In the genomic region with DNA sequence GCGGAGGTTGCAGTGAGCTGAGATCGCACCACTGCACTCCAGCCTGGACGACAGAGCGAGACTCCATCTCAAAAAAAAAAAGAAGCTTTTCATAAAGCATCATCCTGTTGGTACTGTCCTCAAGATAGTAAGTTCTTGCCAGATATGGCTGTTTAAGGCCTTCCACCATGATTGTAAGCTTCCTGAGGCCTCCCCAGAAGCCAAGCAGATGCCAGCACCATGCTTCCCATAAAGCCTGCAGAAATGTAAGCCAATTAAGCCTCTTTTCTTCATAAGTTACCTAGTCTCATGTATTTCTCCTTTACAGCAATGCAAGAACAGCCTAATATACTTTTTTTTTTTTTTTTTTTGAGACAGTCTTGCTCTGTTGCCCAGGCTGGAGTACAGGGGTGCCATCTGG, we compare ENCODE assay signal across 6 cellular contexts. TPM values are rescaled to one million over a fixed set of nuclear protein-coding genes. Genes with fewer than 3 reads are reported as not detected.
DNase-seq lines count a peak whose midpoint lies in the region; ATAC-seq, FAIRE-seq and TF ChIP-seq lines count a peak whose summit lies in the region.
"Not testable (repeated sequence)": the region's sequence is repeated elsewhere in the genome, so short reads cannot be mapped to it uniquely, and the experiment has no call there.

No MANE protein-coding gene starts in this region.

- not testable (repeated sequence) for H3K9me1 ChIP-seq in K562 (ENCODE audit: control insufficient read depth, insufficient read depth, low read length)

- H3K4me3 ChIP-seq in HEK293 (ENCODE audit: low read depth, low read length); K562: not testable (repeated sequence)

- H3K4me1 ChIP-seq in HEK293 (ENCODE audit: control insufficient read depth, insufficient read depth, low read length); K562 (replicated peaks in 1 of 2; ENCODE audit: control insufficient read depth in 2 of 2, insufficient read depth in 2 of 2, low read length in 2 of 2): not testable (repeated sequence)

- peaks cover 40% of the 10 kb centered on the region for H3K36me3 Mint-ChIP-seq in activated CD4-positive, alpha-beta memory T cell treated with anti-CD3 and anti-CD28 coated beads for 36 hours
- H3K36me3 Mint-ChIP-seq in activated T-cell treated with anti-CD3 and anti-CD28 coated beads, Interleukin-2, amount 50 U/mL, for 72 hours (ENCODE audit: insufficient read depth in 2 of 2) = peaks cover 12 to 41% of the 10 kb centered on the region in 2 donors
- peaks cover 0 to 38% of the 10 kb centered on the region in 2 donors for H3K36me3 Mint-ChIP-seq in activated naive CD4-positive, alpha-beta T cell treated with anti-CD3 and anti-CD28 coated beads, Interleukin-2, amount 50 U/mL, for 72 hours
- H3K36me3 Mint-ChIP-seq in nephron progenitor cell (ENCODE audit: low read depth) = peaks cover 63% of the 10 kb centered on the region

- H3K27ac Mint-ChIP-seq in activated CD4-positive, alpha-beta memory T cell treated with anti-CD3 and anti-CD28 coated beads for 36 hours = peak overlapping the region; percentile 60
- H3K27ac Mint-ChIP-seq in activated T-cell treated with anti-CD3 and anti-CD28 coated beads, Interleukin-2, amount 50 U/mL, for 72 hours = peak overlapping the region; percentile 51
- peak overlapping the region; percentile 7 to 50 for H3K27ac Mint-ChIP-seq in activated naive CD4-positive, alpha-beta T cell treated with anti-CD3 and anti-CD28 coated beads, Interleukin-2, amount 50 U/mL, for 72 hours
- peak overlapping the region; percentile 98 for H3K27ac Mint-ChIP-seq in nephron progenitor cell

- H3K79me2 ChIP-seq in K562 (ENCODE audit: control insufficient read depth, insufficient read depth, low read length) = not testable (repeated sequence)

- intact Hi-C loops in activated CD4-positive, alpha-beta memory T cell treated with anti-CD3 and anti-CD28 coated beads for 36 hours (cut with micrococcal nuclease); K562 (cut with micrococcal nuclease): not testable (repeated sequence)

- 100% methylated on average over 2 of the region's 4 CpGs for WGBS in K562 (ENCODE audit: insufficient coverage, low coverage, missing lambda C conversion rate)

- H3K9me3 ChIP-seq in HEK293 (ENCODE audit: control insufficient read depth, insufficient read depth, low read depth, low read length); K562 (replicated peaks; ENCODE audit: control insufficient read depth, insufficient read depth, low read depth, low read length): not testable (repeated sequence)

- peaks cover 28% of the 10 kb centered on the region for H3K4me1 Mint-ChIP-seq in activated CD4-positive, alpha-beta memory T cell treated with anti-CD3 and anti-CD28 coated beads for 36 hours (ENCODE audit: low read depth)
- H3K4me1 Mint-ChIP-seq in activated T-cell treated with anti-CD3 and anti-CD28 coated beads, Interleukin-2, amount 50 U/mL, for 72 hours (ENCODE audit: low read depth) = peaks cover 18% of the 10 kb centered on the region
- H3K4me1 Mint-ChIP-seq in nephron progenitor cell = peaks cover 49% of the 10 kb centered on the region

- H3K36me3 ChIP-seq in HEK293 (ENCODE audit: control insufficient read depth in 2 of 2, insufficient read depth in 1 of 2, low read length in 2 of 2) = peaks cover 43 to 88% of the 10 kb centered on the region in 2 experiments
- H3K36me3 ChIP-seq in K562 (ENCODE audit: control insufficient read depth, insufficient read depth, low read length) = peaks cover 92% of the 10 kb centered on the region

- POLR2A ChIA-PET in HEK293 (lab: Yijun Ruan, JAX); activated CD4-positive, alpha-beta memory T cell treated with anti-CD3 and anti-CD28 coated beads for 36 hours (lab: Charles Lee): not testable (repeated sequence)
- POLR2A ChIA-PET in K562 (lab: Yijun Ruan, JAX) = interaction anchor here (2.3 kb wide), 1 partner anchor 11 kb away, joined by 15 read pairs; no protein-coding TSS in a partner anchor

- ATAC-seq in activated T-cell treated with anti-CD3 and anti-CD28 coated beads, Interleukin-2, amount 50 U/mL, for 72 hours (replicated peaks in 1 of 2); activated naive CD4-positive, alpha-beta T cell treated with anti-CD3 and anti-CD28 coated beads, Interleukin-2, amount 50 U/mL, for 72 hours; K562: not testable (repeated sequence)

- not testable (repeated sequence) for H3K27me3 Mint-ChIP-seq in activated CD4-positive, alpha-beta memory T cell treated with anti-CD3 and anti-CD28 coated beads for 36 hours; activated T-cell treated with anti-CD3 and anti-CD28 coated beads, Interleukin-2, amount 50 U/mL, for 72 hours (ENCODE audit: low read depth); nephron progenitor cell (ENCODE audit: low read depth, poor library complexity)

- H3K4me3 Mint-ChIP-seq in activated CD4-positive, alpha-beta memory T cell treated with anti-CD3 and anti-CD28 coated beads for 36 hours; activated T-cell treated with anti-CD3 and anti-CD28 coated beads, Interleukin-2, amount 50 U/mL, for 72 hours; nephron progenitor cell: not testable (repeated sequence)

- CTCF ChIA-PET in HEK293 (lab: Yijun Ruan, JAX) = interaction anchor here (1.5 kb wide), 1 partner anchor 20 kb away, joined by 3 read pairs; no protein-coding TSS in a partner anchor
- CTCF ChIA-PET in activated CD4-positive, alpha-beta memory T cell treated with anti-CD3 and anti-CD28 coated beads for 36 hours (lab: Charles Lee); K562 (lab: Yijun Ruan, JAX; ENCODE audit: low intra/inter-chr PET ratio): not testable (repeated sequence)

- H3K27ac ChIP-seq in HEK293 (ENCODE audit: extremely low read depth, low read depth, low read length); K562 (ENCODE audit: extremely low read depth, low read depth, low read length): not testable (repeated sequence)

- not testable (repeated sequence) for H4K20me1 ChIP-seq in K562 (replicated peaks; ENCODE audit: control insufficient read depth, insufficient read depth, low read length)

- H3K9ac ChIP-seq in K562 (ENCODE audit: insufficient read depth in 1 of 2, low read depth in 2 of 2, low read length in 2 of 2) = not testable (repeated sequence)

- TF ChIP-seq POLR2A in K562 (conservative IDR thresholded peaks at IDR 0.05) = not testable (repeated sequence)

- BruUV-seq in K562 (replicated peaks; lab: Mats Ljungman, UMichigan) = not testable (repeated sequence)

- not testable (repeated sequence) for H2AFZ ChIP-seq in K562 (ENCODE audit: low read depth, low read length)

- not testable (repeated sequence) for DNase-seq in activated CD4-positive, alpha-beta memory T cell treated with anti-CD3 and anti-CD28 coated beads for 36 hours; activated T-cell treated with anti-CD3 and anti-CD28 coated beads, Interleukin-2, amount 50 U/mL, for 72 hours; activated naive CD4-positive, alpha-beta T cell treated with anti-CD3 and anti-CD28 coated beads, Interleukin-2, amount 50 U/mL, for 72 hours (ENCODE audit: low spot score in 2 of 2); K562 (ENCODE audit: extremely low read depth in 1 of 4, low spot score in 3 of 4); nephron progenitor cell

- TF ChIP-seq RAD21 in K562 (CRISPR knock-in tag; conservative IDR thresholded peaks at IDR 0.05 in 1 of 2, IDR thresholded peaks at IDR 0.05 in 1 of 2) = not testable (repeated sequence)

- FAIRE-seq in K562 (lab: Jason Lieb, UNC) = not testable (repeated sequence)

- not testable (repeated sequence) for H3K27me3 ChIP-seq in K562 (ENCODE audit: control insufficient read depth in 2 of 2, insufficient read depth in 2 of 2, low read length in 2 of 2)

- TF ChIP-seq EP300 in K562 (IDR thresholded peaks at IDR 0.05; ENCODE audit: low read length) = not testable (repeated sequence)

- not testable (repeated sequence) for H3K9me3 Mint-ChIP-seq in activated CD4-positive, alpha-beta memory T cell treated with anti-CD3 and anti-CD28 coated beads for 36 hours; activated T-cell treated with anti-CD3 and anti-CD28 coated beads, Interleukin-2, amount 50 U/mL, for 72 hours; activated naive CD4-positive, alpha-beta T cell treated with anti-CD3 and anti-CD28 coated beads, Interleukin-2, amount 50 U/mL, for 72 hours
- peaks cover 19% of the 10 kb centered on the region for H3K9me3 Mint-ChIP-seq in nephron progenitor cell

- TF ChIP-seq CTCF in HEK293 (tag by site-specific recombination; IDR thresholded peaks at IDR 0.05); K562 (IDR thresholded peaks at IDR 0.05 in 2 of 3, conservative IDR thresholded peaks at IDR 0.05 in 1 of 3; ENCODE audit: insufficient read depth in 2 of 3, low read depth in 1 of 3, low read length in 3 of 3); nephron progenitor cell (IDR thresholded peaks at IDR 0.05): not testable (repeated sequence)

- in situ Hi-C loops in K562 (cut with MboI) = not testable (repeated sequence)

- H3K4me2 ChIP-seq in K562 (ENCODE audit: insufficient read depth, low read length) = not testable (repeated sequence)

RNA-seq across cellular contexts. Expression of gene GDF11, which starts 15.7 kb away (rescaled TPM):
- total RNA-seq in activated CD4-positive, alpha-beta memory T cell treated with anti-CD3 and anti-CD28 coated beads for 36 hours = 1 to 10 TPM; 7.7 to 8.7 TPM
- total RNA-seq in activated T-cell treated with anti-CD3 and anti-CD28 coated beads, Interleukin-2, amount 50 U/mL, for 72 hours = 1 to 10 TPM; 3.4 to 4.8 TPM
- 10 to 100 TPM in 1 of 2 donors, 1 to 10 TPM in 1; 5.9 to 12.0 TPM for total RNA-seq in activated naive CD4-positive, alpha-beta T cell treated with anti-CD3 and anti-CD28 coated beads, Interleukin-2, amount 50 U/mL, for 72 hours
- total RNA-seq in K562 (2011; cell fraction: chromatin; rRNA removed; ENCODE audit: low replicate concordance) = 9.2 and 9.9 TPM in 2 replicates
- total RNA-seq in K562 (2011; cell fraction: nucleolus; rRNA removed) = 5.4 and 6.5 TPM in 2 replicates
- total RNA-seq in K562 (2011; cell fraction: nucleoplasm; rRNA removed) = 6.2 and 7.9 TPM in 2 replicates
- total RNA-seq in K562 (2014; rRNA removed) (2.4 and 6.5 TPM in 2 replicates), K562 (2014; rRNA removed; fragmentation: Illumina TruSeq; extraction: Trizol) (4.3 and 4.7 TPM in 2 replicates), K562 (2015; rRNA removed; fragmentation: Illumina TruSeq; extraction: Trizol) (4.9 and 5.2 TPM in 2 replicates), K562 (2021) (15.7 and 19.9 TPM in 2 replicates)
- polyA plus RNA-seq in K562 (2011; rRNA removed) (4.2 and 4.8 TPM in 2 replicates), K562 (2014; fragmentation: Illumina TruSeq; extraction: Trizol) (10.3 and 10.5 TPM in 2 replicates), K562 (2014; fragmentation: Nextera tagmentation; extraction: Ambion mirVana) (1 to 10 TPM; 1.4 to 1.6 TPM), K562 (2014; rRNA removed) (9.7 and 14.2 TPM in 2 replicates)
- 4.7 and 10.2 TPM in 2 replicates for polyA plus RNA-seq in K562 (2011; cell fraction: cytosol; rRNA removed)
- 4.3 and 9.6 TPM in 2 replicates for polyA plus RNA-seq in K562 (2011; cell fraction: nucleus; rRNA removed)
- polyA plus RNA-seq in K562 (2012) = 11.4 and 16.1 TPM in 2 replicates
- polyA minus RNA-seq in K562 (2011; rRNA and poly(A)+ RNA removed) = 2.9 and 3.7 TPM in 2 replicates
- polyA minus RNA-seq in K562 (2011; cell fraction: cytosol; rRNA and poly(A)+ RNA removed) = 5.1 and 5.4 TPM in 2 replicates
- polyA minus RNA-seq in K562 (2011; cell fraction: nucleus; rRNA and poly(A)+ RNA removed) = 2.7 and 4.2 TPM in 2 replicates

RNA-seq across cellular contexts. Expression of gene CD63, which starts 29.8 kb away (rescaled TPM):
- 100 to 1,000 TPM; 204 to 210 TPM for total RNA-seq in activated CD4-positive, alpha-beta memory T cell treated with anti-CD3 and anti-CD28 coated beads for 36 hours
- 100 to 1,000 TPM; 122 to 154 TPM for total RNA-seq in activated T-cell treated with anti-CD3 and anti-CD28 coated beads, Interleukin-2, amount 50 U/mL, for 72 hours
- total RNA-seq in activated naive CD4-positive, alpha-beta T cell treated with anti-CD3 and anti-CD28 coated beads, Interleukin-2, amount 50 U/mL, for 72 hours = 100 to 1,000 TPM; 129 to 180 TPM
- 272 and 331 TPM in 2 replicates for total RNA-seq in K562 (2011; cell fraction: chromatin; rRNA removed; ENCODE audit: low replicate concordance)
- total RNA-seq in K562 (2011; cell fraction: nucleolus; rRNA removed) = 598 and 672 TPM in 2 replicates
- 455 and 604 TPM in 2 replicates for total RNA-seq in K562 (2011; cell fraction: nucleoplasm; rRNA removed)
- total RNA-seq in K562 (2014; rRNA removed) (425 and 433 TPM in 2 replicates), K562 (2014; rRNA removed; fragmentation: Illumina TruSeq; extraction: Trizol) (411 and 413 TPM in 2 replicates), K562 (2015; rRNA removed; fragmentation: Illumina TruSeq; extraction: Trizol) (706 and 735 TPM in 2 replicates), K562 (2021) (412 and 416 TPM in 2 replicates)
- polyA plus RNA-seq in K562 (2011; rRNA removed) (219 and 313 TPM in 2 replicates), K562 (2014; fragmentation: Illumina TruSeq; extraction: Trizol) (408 and 431 TPM in 2 replicates), K562 (2014; fragmentation: Nextera tagmentation; extraction: Ambion mirVana) (100 to 1,000 TPM; 531 to 576 TPM), K562 (2014; rRNA removed) (501 and 655 TPM in 2 replicates)
- 416 and 450 TPM in 2 replicates for polyA plus RNA-seq in K562 (2011; cell fraction: cytosol; rRNA removed)
- 74.3 and 108 TPM in 2 replicates for polyA plus RNA-seq in K562 (2011; cell fraction: nucleus; rRNA removed)
- polyA plus RNA-seq in K562 (2012) = 824 and 1,019 TPM in 2 replicates
- polyA minus RNA-seq in K562 (2011; rRNA and poly(A)+ RNA removed) = 261 and 331 TPM in 2 replicates
- polyA minus RNA-seq in K562 (2011; cell fraction: cytosol; rRNA and poly(A)+ RNA removed) = 98.5 and 116 TPM in 2 replicates
- polyA minus RNA-seq in K562 (2011; cell fraction: nucleus; rRNA and poly(A)+ RNA removed) = 19.3 and 46.9 TPM in 2 replicates

RNA-seq across cellular contexts. Expression of gene RDH5, which starts 38.4 kb away (rescaled TPM):
- 1 to 10 TPM; 5.1 to 7.0 TPM for total RNA-seq in activated CD4-positive, alpha-beta memory T cell treated with anti-CD3 and anti-CD28 coated beads for 36 hours
- total RNA-seq in activated T-cell treated with anti-CD3 and anti-CD28 coated beads, Interleukin-2, amount 50 U/mL, for 72 hours = 1 to 10 TPM; 7.3 to 9.3 TPM
- total RNA-seq in activated naive CD4-positive, alpha-beta T cell treated with anti-CD3 and anti-CD28 coated beads, Interleukin-2, amount 50 U/mL, for 72 hours = 10 to 100 TPM in 1 of 2 donors, 1 to 10 TPM in 1; 6.4 to 13.3 TPM
- total RNA-seq in K562 (2011; cell fraction: chromatin; rRNA removed; ENCODE audit: low replicate concordance) = 10.5 and 25.4 TPM in 2 replicates
- 12.8 and 20.5 TPM in 2 replicates for total RNA-seq in K562 (2011; cell fraction: nucleolus; rRNA removed)
- total RNA-seq in K562 (2011; cell fraction: nucleoplasm; rRNA removed) = 12.5 and 18.9 TPM in 2 replicates
- total RNA-seq in K562 (2014; rRNA removed) = 1.7 TPM in 1 of 2 replicates, not detected in the other
- 1.1 and 1.5 TPM in 2 replicates for total RNA-seq in K562 (2014; rRNA removed; fragmentation: Illumina TruSeq; extraction: Trizol)
- total RNA-seq in K562 (2015; rRNA removed; fragmentation: Illumina TruSeq; extraction: Trizol) = 0.60 and 2.0 TPM in 2 replicates
- total RNA-seq in K562 (2021) = 1.0 and 1.5 TPM in 2 replicates
- 1.6 TPM in 2 replicates for polyA plus RNA-seq in K562 (2011; rRNA removed)
- 0.56 and 0.92 TPM in 2 replicates for polyA plus RNA-seq in K562 (2011; cell fraction: cytosol; rRNA removed)
- polyA plus RNA-seq in K562 (2011; cell fraction: nucleus; rRNA removed) = 5.6 and 6.6 TPM in 2 replicates
- 0.52 and 2.5 TPM in 2 replicates for polyA plus RNA-seq in K562 (2012)
- 0.21 and 0.28 TPM in 2 replicates for polyA plus RNA-seq in K562 (2014; fragmentation: Illumina TruSeq; extraction: Trizol)
- under 1 TPM; 0.41 to 0.46 TPM for polyA plus RNA-seq in K562 (2014; fragmentation: Nextera tagmentation; extraction: Ambion mirVana)
- 0.62 and 1.2 TPM in 2 replicates for polyA plus RNA-seq in K562 (2014; rRNA removed)
- polyA minus RNA-seq in K562 (2011; rRNA and poly(A)+ RNA removed) = 2.8 and 4.0 TPM in 2 replicates
- polyA minus RNA-seq in K562 (2011; cell fraction: cytosol; rRNA and poly(A)+ RNA removed) = 1.1 TPM in 1 of 2 replicates, not detected in the other
- 5.1 and 6.1 TPM in 2 replicates for polyA minus RNA-seq in K562 (2011; cell fraction: nucleus; rRNA and poly(A)+ RNA removed)

RNA-seq across cellular contexts. Expression of gene BLOC1S1, which starts 42.7 kb away (rescaled TPM):
- 100 to 1,000 TPM; 153 to 162 TPM for total RNA-seq in activated CD4-positive, alpha-beta memory T cell treated with anti-CD3 and anti-CD28 coated beads for 36 hours
- 100 to 1,000 TPM; 116 to 121 TPM for total RNA-seq in activated T-cell treated with anti-CD3 and anti-CD28 coated beads, Interleukin-2, amount 50 U/mL, for 72 hours
- total RNA-seq in activated naive CD4-positive, alpha-beta T cell treated with anti-CD3 and anti-CD28 coated beads, Interleukin-2, amount 50 U/mL, for 72 hours = 100 to 1,000 TPM; 116 to 118 TPM
- total RNA-seq in K562 (2011; cell fraction: chromatin; rRNA removed; ENCODE audit: low replicate concordance) = 9.0 and 26.9 TPM in 2 replicates
- total RNA-seq in K562 (2011; cell fraction: nucleolus; rRNA removed) = 23.7 and 30.0 TPM in 2 replicates
- total RNA-seq in K562 (2011; cell fraction: nucleoplasm; rRNA removed) = 23.8 and 24.1 TPM in 2 replicates
- total RNA-seq in K562 (2014; rRNA removed) (124 and 125 TPM in 2 replicates), K562 (2014; rRNA removed; fragmentation: Illumina TruSeq; extraction: Trizol) (52.1 and 75.2 TPM in 2 replicates), K562 (2015; rRNA removed; fragmentation: Illumina TruSeq; extraction: Trizol) (82.9 and 84.6 TPM in 2 replicates), K562 (2021) (81.8 and 83.5 TPM in 2 replicates)
- polyA plus RNA-seq in K562 (2011; rRNA removed) (86.4 and 95.8 TPM in 2 replicates), K562 (2014; fragmentation: Illumina TruSeq; extraction: Trizol) (98.8 and 108 TPM in 2 replicates), K562 (2014; fragmentation: Nextera tagmentation; extraction: Ambion mirVana) (100 to 1,000 TPM; 122 to 139 TPM), K562 (2014; rRNA removed) (134 and 161 TPM in 2 replicates)
- polyA plus RNA-seq in K562 (2011; cell fraction: cytosol; rRNA removed) = 120 and 170 TPM in 2 replicates
- 46.8 and 53.7 TPM in 2 replicates for polyA plus RNA-seq in K562 (2011; cell fraction: nucleus; rRNA removed)
- polyA plus RNA-seq in K562 (2012) = 100 and 125 TPM in 2 replicates
- polyA minus RNA-seq in K562 (2011; rRNA and poly(A)+ RNA removed) = 34.1 and 43.5 TPM in 2 replicates
- polyA minus RNA-seq in K562 (2011; cell fraction: cytosol; rRNA and poly(A)+ RNA removed) = 22.0 and 22.4 TPM in 2 replicates
- 9.7 and 9.8 TPM in 2 replicates for polyA minus RNA-seq in K562 (2011; cell fraction: nucleus; rRNA and poly(A)+ RNA removed)

RNA-seq across cellular contexts. Expression of gene ITGA7, which starts 50.9 kb away (rescaled TPM):
- 1 to 10 TPM; 4.1 to 4.5 TPM for total RNA-seq in activated CD4-positive, alpha-beta memory T cell treated with anti-CD3 and anti-CD28 coated beads for 36 hours
- total RNA-seq in activated T-cell treated with anti-CD3 and anti-CD28 coated beads, Interleukin-2, amount 50 U/mL, for 72 hours = 1 to 10 TPM; 6.6 to 8.9 TPM
- total RNA-seq in activated naive CD4-positive, alpha-beta T cell treated with anti-CD3 and anti-CD28 coated beads, Interleukin-2, amount 50 U/mL, for 72 hours = 10 to 100 TPM in 1 of 2 donors, 1 to 10 TPM in 1; 4.0 to 11.9 TPM
- 5.3 and 10.3 TPM in 2 replicates for total RNA-seq in K562 (2011; cell fraction: chromatin; rRNA removed; ENCODE audit: low replicate concordance)
- 6.2 and 6.7 TPM in 2 replicates for total RNA-seq in K562 (2011; cell fraction: nucleolus; rRNA removed)
- total RNA-seq in K562 (2011; cell fraction: nucleoplasm; rRNA removed) = 7.4 and 7.6 TPM in 2 replicates
- total RNA-seq in K562 (2014; rRNA removed) = 0.18 and 0.57 TPM in 2 replicates
- 0.41 and 0.55 TPM in 2 replicates for total RNA-seq in K562 (2014; rRNA removed; fragmentation: Illumina TruSeq; extraction: Trizol)
- total RNA-seq in K562 (2015; rRNA removed; fragmentation: Illumina TruSeq; extraction: Trizol) = 0.53 and 0.58 TPM in 2 replicates
- 1.9 and 2.3 TPM in 2 replicates for total RNA-seq in K562 (2021)
- 0.67 and 1.6 TPM in 2 replicates for polyA plus RNA-seq in K562 (2011; rRNA removed)
- 0.89 and 0.93 TPM in 2 replicates for polyA plus RNA-seq in K562 (2011; cell fraction: cytosol; rRNA removed)
- polyA plus RNA-seq in K562 (2011; cell fraction: nucleus; rRNA removed) = 12.9 and 17.7 TPM in 2 replicates
- 1.0 and 2.6 TPM in 2 replicates for polyA plus RNA-seq in K562 (2012)
- polyA plus RNA-seq in K562 (2014; fragmentation: Illumina TruSeq; extraction: Trizol) = 1.1 and 1.4 TPM in 2 replicates
- polyA plus RNA-seq in K562 (2014; fragmentation: Nextera tagmentation; extraction: Ambion mirVana) = under 1 TPM in 1 of 2 experiments, not detected in 1; 0.11 TPM
- 0.54 and 0.96 TPM in 2 replicates for polyA plus RNA-seq in K562 (2014; rRNA removed)
- 0.46 and 0.57 TPM in 2 replicates for polyA minus RNA-seq in K562 (2011; rRNA and poly(A)+ RNA removed)
- not detected in 2 replicates for polyA minus RNA-seq in K562 (2011; cell fraction: cytosol; rRNA and poly(A)+ RNA removed)
- polyA minus RNA-seq in K562 (2011; cell fraction: nucleus; rRNA and poly(A)+ RNA removed) = 1.6 and 2.3 TPM in 2 replicates

Comparison
In these comparisons a context has a peak if more than half of its experiments do, and no peak if none do; other contexts are left out.
1. H3K27ac Mint-ChIP-seq: peak in every context shown above with its lines; median percentile 98 in nephron progenitor cell; 60 in activated CD4-positive, alpha-beta memory T cell treated with anti-CD3 and anti-CD28 coated beads for 36 hours; 51 in activated T-cell treated with anti-CD3 and anti-CD28 coated beads, Interleukin-2, amount 50 U/mL, for 72 hours; 28 in activated naive CD4-positive, alpha-beta T cell treated with anti-CD3 and anti-CD28 coated beads, Interleukin-2, amount 50 U/mL, for 72 hours.